In the genomic region with DNA sequence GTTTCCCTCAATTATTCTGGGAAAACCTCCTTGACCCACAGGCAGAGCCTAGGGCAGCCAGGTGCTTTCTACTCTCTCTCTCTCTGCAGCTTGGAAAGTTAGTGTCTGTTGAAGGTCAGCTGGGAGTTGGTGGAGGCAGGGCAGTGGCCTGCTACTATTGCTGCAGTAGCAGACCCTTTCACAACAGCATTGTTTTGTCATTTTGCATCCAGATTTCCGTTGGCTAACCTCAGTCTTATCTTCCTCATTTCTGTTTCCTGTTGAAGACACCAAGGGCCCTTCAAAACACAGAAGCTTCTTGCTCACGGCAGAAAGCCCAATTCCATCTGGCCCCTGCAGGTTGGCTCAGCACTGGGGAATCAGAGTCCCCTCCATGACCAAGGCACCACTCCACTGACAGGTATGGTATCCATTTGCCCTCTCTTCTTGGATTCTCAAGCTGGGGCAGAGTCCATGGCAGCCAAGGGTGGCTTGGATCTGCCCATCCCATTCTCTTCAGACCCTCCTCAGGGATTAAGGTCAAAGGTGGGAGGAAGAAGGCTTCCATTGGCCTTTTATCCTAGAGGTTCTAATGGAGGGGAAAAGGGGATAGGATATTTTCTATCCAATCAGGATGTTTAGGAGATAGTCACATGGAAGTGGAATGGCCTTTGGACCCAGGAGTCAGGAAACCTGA, we compare ENCODE assay signal across 11 cellular contexts. TPM values are rescaled to one million over a fixed set of nuclear protein-coding genes. Genes with fewer than 3 reads are reported as not detected.
DNase-seq lines count a peak whose midpoint lies in the region; ATAC-seq and TF ChIP-seq lines count a peak whose summit lies in the region.
"Had no signal": no experiment of that assay in that cellular context is flagged by ENCODE, and none has a peak within 500 bp of the region (broad histone marks: within the 10 kb centered on the region; RNA-seq: fewer than 3 reads in every experiment).

No MANE protein-coding gene starts in this region.

- H3K36me3 Mint-ChIP-seq in IgD-negative memory B cell: peaks cover 2% of the 10 kb centered on the region

- peaks cover 6% of the 10 kb centered on the region for H3K27me3 Mint-ChIP-seq in IgD-negative memory B cell

- WGBS in aorta, 2 donors: 45 to 67% methylated on average over 2 of the region's 2 CpGs

- peak overlapping the region; percentile 74 to 93 (median 88) for H3K27ac Mint-ChIP-seq in IgD-negative memory B cell

- H3K36me3 ChIP-seq in aorta (ENCODE audit: control insufficient read depth in 1 of 2, insufficient read depth in 2 of 2, low read length in 1 of 2): no peaks in the 10 kb centered on the region

- H3K4me1 ChIP-seq in aorta (ENCODE audit: control insufficient read depth in 1 of 2, insufficient read depth in 2 of 2, low read length in 2 of 2): no peaks in the 10 kb centered on the region

- H3K9me3 ChIP-seq in aorta (ENCODE audit: control insufficient read depth, low read length): no peaks in the 10 kb centered on the region

- H3K27ac ChIP-seq in aorta (ENCODE audit: low read depth in 1 of 2, low read length in 2 of 2): no peak overlapping the region
- H3K27ac ChIP-seq: C4-2B, VCaP had no signal

- H3K4me3 Mint-ChIP-seq in IgD-negative memory B cell: peak overlapping the region; percentile 70 to 93 (median 89)

- peaks cover 72 to 92% (median 81%) of the 10 kb centered on the region in 3 donors for H3K4me1 Mint-ChIP-seq in IgD-negative memory B cell

- peaks cover 0 to 3% of the 10 kb centered on the region in 2 donors for H3K27me3 ChIP-seq in aorta (ENCODE audit: control insufficient read depth in 1 of 2, insufficient read depth in 2 of 2, low read length in 1 of 2)

- no peaks in the 10 kb centered on the region for H3K9me3 Mint-ChIP-seq in IgD-negative memory B cell

- peak; percentile 45 for ATAC-seq in aorta (ENCODE audit: low FRiP score)

- no peak overlapping the region for H3K4me3 ChIP-seq in aorta (ENCODE audit: low read length in 2 of 2)

- DNase-seq in AML-193 (lab: John Stamatoyannopoulos, UW): peak; percentile 91 to 92
- peak; percentile 13 to 29 for DNase-seq in erythroblast (lab: John Stamatoyannopoulos, UW)
- peak in 1 of 2 donors; percentile 54 for DNase-seq in aorta
- DNase-seq in EL: no peak
- no peak for DNase-seq in NCI-H526 (lab: John Stamatoyannopoulos, UW)
- DNase-seq in NCI-H524 (lab: John Stamatoyannopoulos, UW): no peak

- intact Hi-C loops in aorta (cut with DNase I): no loop called here

- TF ChIP-seq POLR2A in GM19193 (IDR thresholded peaks at IDR 0.05; ENCODE audit: extremely low read depth, insufficient read depth, insufficient read length) (peak; percentile 48), erythroblast (IDR thresholded peaks at IDR 0.05; ENCODE audit: low read length) (peak; percentile 56)

RNA-seq across cellular contexts. Expression of gene VSIG4, which starts 24.6 kb away (rescaled TPM):
- polyA plus RNA-seq in IgD-negative memory B cell: not detected
- 100 to 1,000 TPM; 113 to 115 TPM for total RNA-seq in aorta
- 100 to 1,000 TPM in 1 of 2 donors, 10 to 100 TPM in 1; 20.6 to 105 TPM for polyA plus RNA-seq in aorta
- total RNA-seq: glomerular endothelial cell had no signal

Comparison
In these comparisons a context has a peak if more than half of its experiments do, and no peak if none do; other contexts are left out.
1. DNase-seq: peak in AML-193 (2 of 2) and erythroblast (2 of 2); none in EL (single experiment), NCI-H526 (0 of 2) and NCI-H524 (0 of 2).
2. RNA of gene VSIG4, which starts 24.6 kb away (polyA plus RNA-seq): 20.6 to 105 TPM in aorta; not detected in IgD-negative memory B cell (single experiment); every median in the first group is over 10 times any median in the second.